Comparison of ENCODE assay signal across 30 cellular contexts in genomic region chr1:201746156-201746555, GRCh38.
"Had no signal": no experiment of that assay in that cellular context is flagged by ENCODE, and none has a peak within 500 bp of the region (broad histone marks: within the 10 kb centered on the region; RNA-seq: fewer than 3 reads in every experiment).

No MANE protein-coding gene starts in this region.

- H3K27ac ChIP-seq: adrenal gland, esophagus muscularis mucosa, foreskin keratinocyte, lower lobe of right lung, skin epidermis, stomach, suprapubic skin, transverse colon, WERI-Rb-1 had no signal

- ATAC-seq: activated CD4-positive, CD25-positive, alpha-beta regulatory T cell treated with anti-CD3 and anti-CD28 coated beads, Interleukin-2, amount 50 U/mL, for 24 hours; foreskin keratinocyte; left lobe of liver; lower lobe of right lung; natural killer cell; sciatic nerve; stimulated activated naive B cell treated with anti-CD40 and anti-IgM and Interleukin-4, amounts not matched to agents 10 μg/mL and 1 μg/mL and 100 μg/mL, for 72 hours; T-helper 17 cell had no signal

- H3K36me3 ChIP-seq: adrenal gland, esophagus muscularis mucosa, lower lobe of right lung, suprapubic skin, transverse colon had no signal

- H3K27me3 ChIP-seq: adrenal gland, esophagus muscularis mucosa, foreskin keratinocyte, stomach, suprapubic skin, transverse colon had no signal

- H3K4me3 ChIP-seq: adrenal gland, esophagus muscularis mucosa, lower lobe of right lung, skin epidermis, stomach, suprapubic skin, transverse colon had no signal

- H3K9me3 ChIP-seq: adrenal gland, esophagus muscularis mucosa, lower lobe of right lung, stomach, suprapubic skin, transverse colon had no signal

- DNase-seq: activated CD4-positive, alpha-beta memory T cell treated with anti-CD3 and anti-CD28 coated beads for 36 hours; activated CD4-positive, alpha-beta T cell treated with anti-CD3 and anti-CD28 coated beads for 48 hours; activated CD8-positive, alpha-beta memory T cell treated with anti-CD3 and anti-CD28 coated beads, Interleukin-2, amount 50 U/mL, for 4 hours; activated effector memory CD4-positive, alpha-beta T cell treated with anti-CD3 and anti-CD28 coated beads, Interleukin-2, amount 50 U/mL, for 16 hours; activated naive CD4-positive, alpha-beta T cell treated with anti-CD3 and anti-CD28 coated beads for 36 hours; activated naive CD8-positive, alpha-beta T cell treated with anti-CD3 and anti-CD28 coated beads for 36 hours; activated T-cell treated with anti-CD3 and anti-CD28 coated beads, Interleukin-2, amount 50 U/mL, for 1 hour; adrenal gland; aorta; caudate nucleus; dermis blood vessel endothelial cell; effector CD4-positive, alpha-beta T cell; foreskin keratinocyte; kidney glomerular epithelial cell; lower lobe of right lung; mesenchymal stem cell; natural killer cell; stimulated activated CD4-positive, alpha-beta T cell treated with anti-CD3 and anti-CD28 coated beads, Interleukin-2, amount 100 ng/mL, for 24 hours; stimulated activated naive B cell treated with anti-CD40 and anti-IgM and Interleukin-4, amounts not matched to agents 10 μg/mL and 1 μg/mL and 100 μg/mL, for 72 hours; stomach; T-helper 17 cell; T1000; transverse colon; WERI-Rb-1 had no signal
